25 cellular contexts compared by ENCODE assay signal in genomic region chr2:69061518-69061917, GRCh38. TPM values are rescaled to one million over a fixed set of nuclear protein-coding genes. Genes with fewer than 3 reads are reported as not detected.
DNase-seq lines count a peak whose midpoint lies in the region; ATAC-seq and TF ChIP-seq lines count a peak whose summit lies in the region.
"Had no signal": no experiment of that assay in that cellular context is flagged by ENCODE, and none has a peak within 500 bp of the region (broad histone marks: within the 10 kb centered on the region; RNA-seq: fewer than 3 reads in every experiment).

No MANE protein-coding gene starts in this region.

- no peaks in the 10 kb centered on the region for H3K79me2 ChIP-seq in PC-3 (ENCODE audit: low read length)

- CTCF ChIA-PET in AG04450 (lab: Charles Lee) (no interaction called here), PC-3 (lab: Charles Lee) (interaction anchor here (1.0 kb wide), 1 partner anchor 61 kb away, joined by 4 read pairs; no protein-coding TSS in a partner anchor)

- H3K9me3 ChIP-seq in AG04450 (ENCODE audit: control insufficient read depth, insufficient read depth, low read length) = no peaks in the 10 kb centered on the region
- H3K9me3 ChIP-seq in PC-3 (ENCODE audit: low read length) = no peaks in the 10 kb centered on the region
- H3K9me3 ChIP-seq: esophagus muscularis mucosa, ovary, right atrium auricular region had no signal

- no TSS peak for BruUV-seq in PC-3 (replicated peaks; lab: Mats Ljungman, UMichigan)

- no peak overlapping the region for H3K9ac ChIP-seq in PC-3 (ENCODE audit: low read length)

- peaks cover 40% of the 10 kb centered on the region for H3K36me3 Mint-ChIP-seq in chondrocyte (ENCODE audit: low read depth)
- H3K36me3 Mint-ChIP-seq: IgD-negative memory B cell had no signal

- H3K36me3 ChIP-seq in PC-3 (ENCODE audit: low read depth, low read length) = no peaks in the 10 kb centered on the region; the same call in 1 of the 2 replicates
- H3K36me3 ChIP-seq: esophagus muscularis mucosa, ovary, right atrium auricular region, spleen had no signal

- no peak overlapping the region for H3K4me3 Mint-ChIP-seq in chondrocyte (ENCODE audit: unreplicated experiment)
- H3K4me3 Mint-ChIP-seq: activated CD4-positive, alpha-beta T cell treated with anti-CD3 and anti-CD28 coated beads, Interleukin-2, amount 10 ng/mL, durations not matched to agents 24 days and 14 days; activated CD8-positive, alpha-beta memory T cell treated with anti-CD3 and anti-CD28 coated beads, Interleukin-2, amount 10 ng/mL, durations not matched to agents 7 days and 5 days; activated naive CD8-positive, alpha-beta T cell treated with anti-CD3 and anti-CD28 coated beads, Interleukin-2, amount 50 U/mL, for 24 hours; brain; IgD-negative memory B cell; type B pancreatic cell had no signal

- peak overlapping the region; percentile 5; the same call in 1 of the 2 replicates for H3K4me2 ChIP-seq in PC-3 (ENCODE audit: low read length)

- intact Hi-C loops in PC-3 (cut with micrococcal nuclease) = no loop called here

- H3K9me3 Mint-ChIP-seq in chondrocyte (ENCODE audit: low read depth) = peaks cover 20% of the 10 kb centered on the region

- no peaks in the 10 kb centered on the region for H3K27me3 Mint-ChIP-seq in chondrocyte (ENCODE audit: low read depth)
- H3K27me3 Mint-ChIP-seq: brain, type B pancreatic cell had no signal

- H3K27ac ChIP-seq in AG04450 (ENCODE audit: low read depth, low read length) (no peak overlapping the region), PC-3 (ENCODE audit: low read length) (peak overlapping the region; percentile 53; the same call in 1 of the 2 replicates), caudate nucleus (ENCODE audit: low read depth, low read length) (no peak overlapping the region)
- H3K27ac ChIP-seq: ovary, right atrium auricular region, spleen had no signal

- H3K4me1 ChIP-seq in PC-3 (ENCODE audit: insufficient read depth, low read length) = peaks cover 18% of the 10 kb centered on the region
- H3K4me1 ChIP-seq: spleen had no signal

- peaks cover 43% of the 10 kb centered on the region for H3K4me1 Mint-ChIP-seq in chondrocyte (ENCODE audit: low read depth)
- H3K4me1 Mint-ChIP-seq: activated CD4-positive, alpha-beta T cell treated with anti-CD3 and anti-CD28 coated beads, Interleukin-2, amount 10 ng/mL, durations not matched to agents 24 days and 14 days; activated CD8-positive, alpha-beta memory T cell treated with anti-CD3 and anti-CD28 coated beads, Interleukin-2, amount 10 ng/mL, durations not matched to agents 7 days and 5 days; activated naive CD8-positive, alpha-beta T cell treated with anti-CD3 and anti-CD28 coated beads, Interleukin-2, amount 50 U/mL, for 24 hours; IgD-negative memory B cell had no signal

- DNase-seq in AG04450 (ENCODE audit: low read depth, low spot score) (no peak), PC-3 (no peak), chondrocyte (ENCODE audit: low spot score) (no peak), medulla oblongata (ENCODE audit: extremely low spot score) (peak; percentile 26), NCI-H510A treated with DMSO at 0.1 percent for 48 hours (lab: John Stamatoyannopoulos, UW) (no peak), caudate nucleus (lab: John Stamatoyannopoulos, UW) (no peak)
- DNase-seq in activated CD4-positive, alpha-beta T cell treated with anti-CD3 and anti-CD28 coated beads, Interleukin-2, amount 50 U/mL, for 4 hours = no peak
- DNase-seq: ACHN; activated CD8-positive, alpha-beta memory T cell treated with anti-CD3 and anti-CD28 coated beads, Interleukin-2, amount 10 ng/mL, durations not matched to agents 7 days and 5 days; activated naive CD8-positive, alpha-beta T cell treated with anti-CD3 and anti-CD28 coated beads, Interleukin-2, amount 50 U/mL, for 24 hours; activated T-cell treated with anti-CD3 and anti-CD28 coated beads, Interleukin-2, amount 50 U/mL, for 48 hours; NCI-H1417; NCI-H2081 treated with DMSO at 0.1 percent for 48 hours; NCI-H345; ovary; spleen had no signal

- no peak for ATAC-seq in PC-3
- no peak for ATAC-seq in GM18909 (IDR thresholded peaks at IDR 0.05; ENCODE audit: poor library complexity, unreplicated experiment)
- ATAC-seq: activated CD8-positive, alpha-beta memory T cell treated with anti-CD3 and anti-CD28 coated beads, Interleukin-2, amount 10 ng/mL, durations not matched to agents 7 days and 5 days; activated naive CD8-positive, alpha-beta T cell treated with anti-CD3 and anti-CD28 coated beads, Interleukin-2, amount 50 U/mL, for 24 hours had no signal

- H3K9me2 ChIP-seq in PC-3 (replicated peaks; ENCODE audit: low read length) = no peaks in the 10 kb centered on the region

- H3K27me3 ChIP-seq in AG04450 (ENCODE audit: control insufficient read depth, insufficient read depth, low read length) = no peaks in the 10 kb centered on the region
- no peaks in the 10 kb centered on the region for H3K27me3 ChIP-seq in PC-3 (ENCODE audit: low read length)
- H3K27me3 ChIP-seq: esophagus muscularis mucosa, ovary, right atrium auricular region had no signal

- no peaks in the 10 kb centered on the region for H3F3A ChIP-seq in PC-3 (ENCODE audit: low read length, unreplicated experiment)

- H3K27ac Mint-ChIP-seq in chondrocyte (ENCODE audit: unreplicated experiment) = peak overlapping the region; percentile 60
- H3K27ac Mint-ChIP-seq: activated CD4-positive, alpha-beta T cell treated with anti-CD3 and anti-CD28 coated beads, Interleukin-2, amount 10 ng/mL, durations not matched to agents 24 days and 14 days; activated CD8-positive, alpha-beta memory T cell treated with anti-CD3 and anti-CD28 coated beads, Interleukin-2, amount 10 ng/mL, durations not matched to agents 7 days and 5 days; activated naive CD8-positive, alpha-beta T cell treated with anti-CD3 and anti-CD28 coated beads, Interleukin-2, amount 50 U/mL, for 24 hours; IgD-negative memory B cell; type B pancreatic cell had no signal

- no peak overlapping the region for H3K4me3 ChIP-seq in AG04450 (ENCODE audit: low read depth, low read length)
- no peak overlapping the region for H3K4me3 ChIP-seq in PC-3 (ENCODE audit: low read length)
- H3K4me3 ChIP-seq: esophagus muscularis mucosa, lung, ovary, right atrium auricular region, spleen had no signal

- POLR2A ChIA-PET in AG04450 (lab: Yijun Ruan, JAX) (interaction anchor here (0.8 to 1.9 kb wide), 2 partner anchors 22 to 116 kb away, joined by 4 to 5 read pairs; no protein-coding TSS in a partner anchor), PC-3 (lab: Charles Lee; ENCODE audit: unreplicated experiment) (no interaction called here)

- H4K20me1 ChIP-seq in PC-3 (ENCODE audit: low read length) = no peaks in the 10 kb centered on the region

- TF ChIP-seq CTCF in AG04450 (IDR thresholded peaks at IDR 0.05; ENCODE audit: low read depth, low read length) (peak; percentile 16; the same call in 1 of the 2 replicates), PC-3 (conservative IDR thresholded peaks at IDR 0.05; ENCODE audit: low read depth, low read length) (0 out of 2 replicates have a peak, but pooled peaks have one; percentile 19), chondrocyte (IDR thresholded peaks at IDR 0.05) (no peak)

- H2AFZ ChIP-seq in PC-3 (ENCODE audit: low read length) = no peak overlapping the region

RNA-seq across cellular contexts. Expression of gene ANTXR1, which starts 48.5 kb away (rescaled TPM):
- polyA plus RNA-seq in AG04450 (2011; rRNA removed) = 101 and 113 TPM in 2 replicates
- 74.7 and 79.1 TPM in 2 replicates for polyA minus RNA-seq in AG04450 (2011; rRNA and poly(A)+ RNA removed)
- 31.1 and 31.2 TPM in 2 replicates for total RNA-seq in PC-3 (2014; rRNA removed)
- total RNA-seq in chondrocyte = 207 to 351 TPM (median 347 TPM) in 3 replicates
- total RNA-seq: activated CD4-positive, alpha-beta T cell treated with anti-CD3 and anti-CD28 coated beads, Interleukin-2, amount 10 ng/mL, durations not matched to agents 24 days and 14 days; T-helper 2 cell treated with Interferon-gamma antibody and Interleukin-4, amounts not matched to agents 100 ng/mL and 5 ng/mL, for 36 hours had no signal
- polyA plus RNA-seq: IgD-negative memory B cell had no signal
